Comparison of ENCODE assay signal across 2 cellular contexts in genomic region chr13:49995535-49996165, GRCh38.
TF ChIP-seq lines count a peak whose summit lies in the region.

No MANE protein-coding gene starts in this region.

TF ChIP-seq in HepG2, 621 proteins besides CTCF, POLR2A, EP300 and RAD21:
- no peak for TF ChIP-seq MED8 (CRISPR knock-in tag; IDR thresholded peaks at IDR 0.05; ENCODE audit: insufficient replicate concordance)
- no peak for TF ChIP-seq ADNP (CRISPR knock-in tag; IDR thresholded peaks at IDR 0.05)
- TF ChIP-seq E2F5 (CRISPR knock-in tag; conservative IDR thresholded peaks at IDR 0.05): no peak
- TF ChIP-seq, protein P1, sequence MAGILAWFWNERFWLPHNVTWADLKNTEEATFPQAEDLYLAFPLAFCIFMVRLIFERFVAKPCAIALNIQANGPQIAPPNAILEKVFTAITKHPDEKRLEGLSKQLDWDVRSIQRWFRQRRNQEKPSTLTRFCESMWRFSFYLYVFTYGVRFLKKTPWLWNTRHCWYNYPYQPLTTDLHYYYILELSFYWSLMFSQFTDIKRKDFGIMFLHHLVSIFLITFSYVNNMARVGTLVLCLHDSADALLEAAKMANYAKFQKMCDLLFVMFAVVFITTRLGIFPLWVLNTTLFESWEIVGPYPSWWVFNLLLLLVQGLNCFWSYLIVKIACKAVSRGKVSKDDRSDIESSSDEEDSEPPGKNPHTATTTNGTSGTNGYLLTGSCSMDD (CRISPR knock-in tag; IDR thresholded peaks at IDR 0.05): no peak
- no peak for TF ChIP-seq KLF6 (CRISPR knock-in tag; IDR thresholded peaks at IDR 0.05)
- TF ChIP-seq NR3C1 (CRISPR knock-in tag; IDR thresholded peaks at IDR 0.05): no peak
- TF ChIP-seq GATAD2A (CRISPR knock-in tag; IDR thresholded peaks at IDR 0.05): no peak
- TF ChIP-seq CEBPG (CRISPR knock-in tag; IDR thresholded peaks at IDR 0.05): no peak
- TF ChIP-seq HMG20B (CRISPR knock-in tag; conservative IDR thresholded peaks at IDR 0.05): no peak
- TF ChIP-seq ZNF383 (CRISPR knock-in tag; IDR thresholded peaks at IDR 0.05; ENCODE audit: borderline replicate concordance): no peak
- TF ChIP-seq, protein P2, sequence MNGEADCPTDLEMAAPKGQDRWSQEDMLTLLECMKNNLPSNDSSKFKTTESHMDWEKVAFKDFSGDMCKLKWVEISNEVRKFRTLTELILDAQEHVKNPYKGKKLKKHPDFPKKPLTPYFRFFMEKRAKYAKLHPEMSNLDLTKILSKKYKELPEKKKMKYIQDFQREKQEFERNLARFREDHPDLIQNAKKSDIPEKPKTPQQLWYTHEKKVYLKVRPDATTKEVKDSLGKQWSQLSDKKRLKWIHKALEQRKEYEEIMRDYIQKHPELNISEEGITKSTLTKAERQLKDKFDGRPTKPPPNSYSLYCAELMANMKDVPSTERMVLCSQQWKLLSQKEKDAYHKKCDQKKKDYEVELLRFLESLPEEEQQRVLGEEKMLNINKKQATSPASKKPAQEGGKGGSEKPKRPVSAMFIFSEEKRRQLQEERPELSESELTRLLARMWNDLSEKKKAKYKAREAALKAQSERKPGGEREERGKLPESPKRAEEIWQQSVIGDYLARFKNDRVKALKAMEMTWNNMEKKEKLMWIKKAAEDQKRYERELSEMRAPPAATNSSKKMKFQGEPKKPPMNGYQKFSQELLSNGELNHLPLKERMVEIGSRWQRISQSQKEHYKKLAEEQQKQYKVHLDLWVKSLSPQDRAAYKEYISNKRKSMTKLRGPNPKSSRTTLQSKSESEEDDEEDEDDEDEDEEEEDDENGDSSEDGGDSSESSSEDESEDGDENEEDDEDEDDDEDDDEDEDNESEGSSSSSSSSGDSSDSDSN (CRISPR knock-in tag; IDR thresholded peaks at IDR 0.05): no peak
- TF ChIP-seq CHCHD3 (CRISPR knock-in tag; IDR thresholded peaks at IDR 0.05): no peak
- no peak for TF ChIP-seq ARHGAP35 (CRISPR knock-in tag; IDR thresholded peaks at IDR 0.05; ENCODE audit: borderline replicate concordance)
- TF ChIP-seq ZIK1 (CRISPR knock-in tag; IDR thresholded peaks at IDR 0.05; ENCODE audit: borderline replicate concordance, low read depth): no peak
- no peak for TF ChIP-seq SETDB1 (CRISPR knock-in tag; IDR thresholded peaks at IDR 0.05; ENCODE audit: borderline replicate concordance)
- no peak for TF ChIP-seq SMYD3 (CRISPR knock-in tag; IDR thresholded peaks at IDR 0.05)
- TF ChIP-seq PTBP1 (IDR thresholded peaks at IDR 0.05; ENCODE audit: low read depth, low read length, poor library complexity, severe bottlenecking): no peak
- TF ChIP-seq MNT (IDR thresholded peaks at IDR 0.05): no peak
- no peak for TF ChIP-seq GTF2F1 (IDR thresholded peaks at IDR 0.05; ENCODE audit: low read length)
- no peak for TF ChIP-seq ZNF512 (CRISPR knock-in tag; IDR thresholded peaks at IDR 0.05)

TF ChIP-seq in HEK293T, 16 proteins besides CTCF, POLR2A, EP300 and RAD21:
- TF ChIP-seq L3MBTL2 (conservative IDR thresholded peaks at IDR 0.05) (no peak), BHLHE40 (IDR thresholded peaks at IDR 0.05; ENCODE audit: borderline replicate concordance) (no peak), ARNT (IDR thresholded peaks at IDR 0.05) (no peak), TARDBP (IDR thresholded peaks at IDR 0.05) (no peak), SUZ12 (IDR thresholded peaks at IDR 0.05) (no peak), CTBP1 (IDR thresholded peaks at IDR 0.05; ENCODE audit: borderline replicate concordance) (no peak), LEF1 (IDR thresholded peaks at IDR 0.05; ENCODE audit: borderline replicate concordance) (no peak), ZNF384 (IDR thresholded peaks at IDR 0.05) (no peak), FOXM1 (IDR thresholded peaks at IDR 0.05; ENCODE audit: borderline replicate concordance) (no peak), FOXK2 (IDR thresholded peaks at IDR 0.05) (no peak), FOXA1 (IDR thresholded peaks at IDR 0.05) (no peak)
- TF ChIP-seq, protein P3, sequence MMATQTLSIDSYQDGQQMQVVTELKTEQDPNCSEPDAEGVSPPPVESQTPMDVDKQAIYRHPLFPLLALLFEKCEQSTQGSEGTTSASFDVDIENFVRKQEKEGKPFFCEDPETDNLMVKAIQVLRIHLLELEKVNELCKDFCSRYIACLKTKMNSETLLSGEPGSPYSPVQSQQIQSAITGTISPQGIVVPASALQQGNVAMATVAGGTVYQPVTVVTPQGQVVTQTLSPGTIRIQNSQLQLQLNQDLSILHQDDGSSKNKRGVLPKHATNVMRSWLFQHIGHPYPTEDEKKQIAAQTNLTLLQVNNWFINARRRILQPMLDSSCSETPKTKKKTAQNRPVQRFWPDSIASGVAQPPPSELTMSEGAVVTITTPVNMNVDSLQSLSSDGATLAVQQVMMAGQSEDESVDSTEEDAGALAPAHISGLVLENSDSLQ (IDR thresholded peaks at IDR 0.05): no peak
TF ChIP-seq in HEK293T: peak in this region for 0.
